In the genomic region with DNA sequence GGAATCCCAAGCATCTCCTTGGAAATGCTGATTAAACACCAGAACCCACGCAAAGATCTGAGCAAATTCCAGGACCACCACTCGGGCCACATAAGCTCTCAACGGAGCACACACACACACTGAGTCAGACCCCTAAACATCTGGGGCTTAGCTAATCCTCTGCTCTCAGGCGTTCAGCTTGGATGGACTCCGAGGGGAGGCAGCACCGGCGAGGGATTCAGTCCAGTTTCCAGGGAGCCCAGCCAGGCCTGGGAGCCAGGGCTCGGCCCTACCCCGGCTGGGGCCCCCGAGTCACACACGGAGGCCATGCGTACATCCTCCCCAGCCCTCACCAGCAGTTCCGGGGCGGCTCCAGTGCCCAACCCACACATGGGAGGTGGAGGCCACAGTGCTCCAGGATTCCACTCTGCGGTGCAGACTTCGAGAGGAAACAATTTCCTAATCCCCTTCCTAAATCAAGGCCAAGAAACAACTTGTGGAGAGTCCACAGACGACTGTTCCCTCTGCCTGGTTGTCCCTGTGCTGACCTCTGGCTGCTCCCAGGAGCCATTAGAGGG, we compare ENCODE assay signal across 10 cellular contexts.
DNase-seq lines count a peak whose midpoint lies in the region; ATAC-seq and TF ChIP-seq lines count a peak whose summit lies in the region.
"Had no signal": no experiment of that assay in that cellular context is flagged by ENCODE, and none has a peak within 500 bp of the region (broad histone marks: within the 10 kb centered on the region; RNA-seq: fewer than 3 reads in every experiment).

No MANE protein-coding gene starts in this region.

- in situ Hi-C loops in GM13977 (cut with MboI; ENCODE audit: low pct_unique_long_range_greater_than_20kb, low sequenced_read_pairs, unreplicated experiment) = no loop called here

- no peaks in the 10 kb centered on the region for H3K27me3 Mint-ChIP-seq in stimulated activated naive CD8-positive, alpha-beta T cell treated with anti-CD3 and anti-CD28 coated beads, Interleukin-15, amount 100 ng/mL, for 72 hours
- H3K27me3 Mint-ChIP-seq in nephron progenitor cell (ENCODE audit: low read depth, poor library complexity) = peaks cover 21% of the 10 kb centered on the region
- H3K27me3 Mint-ChIP-seq in activated T-cell treated with anti-CD3 and anti-CD28 coated beads, Interleukin-2, amount 50 U/mL, for 24 hours = no peaks in the 10 kb centered on the region

- H3K4me1 Mint-ChIP-seq in stimulated activated naive CD8-positive, alpha-beta T cell treated with anti-CD3 and anti-CD28 coated beads, Interleukin-15, amount 100 ng/mL, for 72 hours = peaks cover 16% of the 10 kb centered on the region
- H3K4me1 Mint-ChIP-seq in nephron progenitor cell = peaks cover 43% of the 10 kb centered on the region
- H3K4me1 Mint-ChIP-seq in activated T-cell treated with anti-CD3 and anti-CD28 coated beads, Interleukin-2, amount 50 U/mL, for 24 hours (ENCODE audit: low read depth) = peaks cover 17% of the 10 kb centered on the region
- H3K4me1 Mint-ChIP-seq: memory B cell had no signal

- H3K9me3 Mint-ChIP-seq in stimulated activated naive CD8-positive, alpha-beta T cell treated with anti-CD3 and anti-CD28 coated beads, Interleukin-15, amount 100 ng/mL, for 72 hours = no peaks in the 10 kb centered on the region
- peaks cover 8% of the 10 kb centered on the region for H3K9me3 Mint-ChIP-seq in nephron progenitor cell
- H3K9me3 Mint-ChIP-seq in activated T-cell treated with anti-CD3 and anti-CD28 coated beads, Interleukin-2, amount 50 U/mL, for 24 hours = no peaks in the 10 kb centered on the region

- H3K4me3 Mint-ChIP-seq in stimulated activated naive CD8-positive, alpha-beta T cell treated with anti-CD3 and anti-CD28 coated beads, Interleukin-15, amount 100 ng/mL, for 72 hours = no peak overlapping the region
- peak overlapping the region; percentile 30 for H3K4me3 Mint-ChIP-seq in nephron progenitor cell
- H3K4me3 Mint-ChIP-seq in activated T-cell treated with anti-CD3 and anti-CD28 coated beads, Interleukin-2, amount 50 U/mL, for 24 hours = no peak overlapping the region
- H3K4me3 Mint-ChIP-seq: memory B cell had no signal

- TF ChIP-seq CTCF in nephron progenitor cell (IDR thresholded peaks at IDR 0.05) (no peak), GM13977 (IDR thresholded peaks at IDR 0.05; ENCODE audit: extremely low read depth, insufficient read depth, missing control alignments) (no peak)

- peak overlapping the region in 1 of 2 donors; percentile 9 for H3K27ac Mint-ChIP-seq in stimulated activated naive CD8-positive, alpha-beta T cell treated with anti-CD3 and anti-CD28 coated beads, Interleukin-15, amount 100 ng/mL, for 72 hours
- H3K27ac Mint-ChIP-seq in nephron progenitor cell = peak overlapping the region; percentile 94
- H3K27ac Mint-ChIP-seq in activated T-cell treated with anti-CD3 and anti-CD28 coated beads, Interleukin-2, amount 50 U/mL, for 24 hours = no peak overlapping the region
- H3K27ac Mint-ChIP-seq: memory B cell had no signal

- no peaks in the 10 kb centered on the region for H3K36me3 Mint-ChIP-seq in nephron progenitor cell (ENCODE audit: low read depth)
- no peaks in the 10 kb centered on the region for H3K36me3 Mint-ChIP-seq in activated T-cell treated with anti-CD3 and anti-CD28 coated beads, Interleukin-2, amount 50 U/mL, for 24 hours (ENCODE audit: low read depth)
- H3K36me3 Mint-ChIP-seq: memory B cell had no signal

- peak; percentile 37 for ATAC-seq in stimulated activated naive CD8-positive, alpha-beta T cell treated with anti-CD3 and anti-CD28 coated beads, Interleukin-15, Interleukin-2, amounts not matched to agents 100 U/mL and 50 U/mL, for 24 hours
- no peak for ATAC-seq in stimulated activated naive CD8-positive, alpha-beta T cell treated with anti-CD3 and anti-CD28 coated beads, Interleukin-15, amount 100 ng/mL, for 72 hours

- no peak for DNase-seq in stimulated activated naive CD8-positive, alpha-beta T cell treated with anti-CD3 and anti-CD28 coated beads, Interleukin-15, Interleukin-2, amounts not matched to agents 100 U/mL and 50 U/mL, for 24 hours
- no peak for DNase-seq in stimulated activated naive CD8-positive, alpha-beta T cell treated with anti-CD3 and anti-CD28 coated beads, Interleukin-15, amount 100 ng/mL, for 72 hours
- DNase-seq in fibroblast of peridontal ligament (ENCODE audit: extremely low read depth) = peak; percentile 63
- DNase-seq in nephron progenitor cell = peak; percentile 32
- DNase-seq in stimulated activated CD4-positive, alpha-beta T cell treated with anti-CD3 and anti-CD28 coated beads, Interleukin-4, amount 100 ng/mL, for 4 hours = no peak
- DNase-seq in GM13977 (ENCODE audit: low spot score) = no peak
- DNase-seq in activated T-cell treated with anti-CD3 and anti-CD28 coated beads for 4 hours = no peak
- no peak for DNase-seq in activated T-cell treated with anti-CD3 and anti-CD28 coated beads, Interleukin-2, amount 50 U/mL, for 24 hours
- DNase-seq: NCI-H1694 treated with DMSO at 0.1 percent for 48 hours had no signal

Comparison
In these comparisons a context has a peak if more than half of its experiments do, and no peak if none do; other contexts are left out.
1. DNase-seq: peak in fibroblast of peridontal ligament (single experiment) and nephron progenitor cell (single experiment); none in stimulated activated naive CD8-positive, alpha-beta T cell treated with anti-CD3 and anti-CD28 coated beads, Interleukin-15, Interleukin-2, amounts not matched to agents 100 U/mL and 50 U/mL, for 24 hours (single experiment), stimulated activated naive CD8-positive, alpha-beta T cell treated with anti-CD3 and anti-CD28 coated beads, Interleukin-15, amount 100 ng/mL, for 72 hours (0 of 2), stimulated activated CD4-positive, alpha-beta T cell treated with anti-CD3 and anti-CD28 coated beads, Interleukin-4, amount 100 ng/mL, for 4 hours (0 of 2), GM13977 (single experiment), activated T-cell treated with anti-CD3 and anti-CD28 coated beads for 4 hours (single experiment) and activated T-cell treated with anti-CD3 and anti-CD28 coated beads, Interleukin-2, amount 50 U/mL, for 24 hours (single experiment).